In the genomic region with DNA sequence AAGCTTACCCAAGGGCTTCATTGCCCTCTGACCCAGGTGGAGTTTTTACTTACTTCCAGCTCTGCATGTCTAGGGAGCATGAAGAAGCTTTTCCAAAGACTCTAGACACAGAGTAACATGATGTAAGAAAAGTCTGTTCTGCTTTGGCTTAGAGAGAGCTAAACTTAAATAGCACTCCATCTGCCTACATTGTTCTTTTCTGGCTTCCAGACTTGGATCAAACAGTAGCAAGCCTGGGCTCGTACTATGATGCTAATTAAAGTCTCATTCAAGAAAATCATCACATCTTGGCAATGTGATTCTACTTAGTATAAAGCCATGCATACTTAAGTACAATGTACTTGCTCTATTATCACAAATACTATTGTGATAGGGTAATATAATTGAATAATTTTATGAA, we compare ENCODE assay signal across 18 cellular contexts.
DNase-seq lines count a peak whose midpoint lies in the region; ATAC-seq and TF ChIP-seq lines count a peak whose summit lies in the region.
"Had no signal": no experiment of that assay in that cellular context is flagged by ENCODE, and none has a peak within 500 bp of the region (broad histone marks: within the 10 kb centered on the region; RNA-seq: fewer than 3 reads in every experiment).

No MANE protein-coding gene starts in this region.

- TF ChIP-seq POLR2A in esophagus squamous epithelium (IDR thresholded peaks at IDR 0.05) (no peak), testis (IDR thresholded peaks at IDR 0.05) (no peak)

- H3K9me3 Mint-ChIP-seq in WTC11 (peaks cover 6% of the 10 kb centered on the region), endothelial cell (ENCODE audit: unreplicated experiment) (no peaks in the 10 kb centered on the region)

- H3K4me1 ChIP-seq in esophagus squamous epithelium (peaks cover 0 to 11% (median 0%) of the 10 kb centered on the region in 3 donors), testis (peaks cover 4% of the 10 kb centered on the region)
- H3K4me1 ChIP-seq: BLaER1 treated with 17β-estradiol and CSF1 and Interleukin-3, amounts not matched to agents 10 nM and 100 nM; Peyer's patch had no signal

- CTCF ChIA-PET in WTC11 (lab: Charles Lee): interaction anchor here (1.1 to 1.6 kb wide), 3 partner anchors 9 to 228 kb away, joined by 4 to 5 read pairs (median 5); no protein-coding TSS in a partner anchor

- H3K27ac Mint-ChIP-seq in WTC11 (no peak overlapping the region), endothelial cell (ENCODE audit: unreplicated experiment) (no peak overlapping the region)

- peaks cover 14% of the 10 kb centered on the region for H3K36me3 Mint-ChIP-seq in WTC11
- peaks cover 50% of the 10 kb centered on the region for H3K36me3 Mint-ChIP-seq in endothelial cell (ENCODE audit: low read depth, unreplicated experiment)

- no peaks in the 10 kb centered on the region for H3K9me3 ChIP-seq in esophagus squamous epithelium
- no peaks in the 10 kb centered on the region for H3K9me3 ChIP-seq in testis
- H3K9me3 ChIP-seq: BLaER1 treated with 17β-estradiol and CSF1 and Interleukin-3, amounts not matched to agents 10 nM and 100 nM; Peyer's patch had no signal

- DNase-seq in NCI-H2171 treated with DMSO at 0.1 percent for 48 hours (lab: John Stamatoyannopoulos, UW): peak; percentile 9
- no peak for DNase-seq in NCI-H2171 (lab: John Stamatoyannopoulos, UW)
- no peak for DNase-seq in WTC11 (ENCODE audit: low spot score)
- peak; percentile 59 for DNase-seq in inferior parietal cortex (ENCODE audit: extremely low spot score)
- no peak for DNase-seq in endothelial cell (ENCODE audit: low spot score)
- no peak for DNase-seq in esophagus squamous epithelium (lab: John Stamatoyannopoulos, UW)
- DNase-seq in testis: no peak
- DNase-seq in T1000 (lab: John Stamatoyannopoulos, UW): no peak
- DNase-seq: 8988T, H9, Karpas-422, MM.1S, NCI-H1930, NCI-H226, Peyer's patch, SHP77 had no signal

- intact Hi-C loops in esophagus squamous epithelium (cut with DNase I) (no loop called here), testis (cut with DNase I; ENCODE audit: low total_unique reads) (no loop called here)

- 17 to 18% methylated on average over 1 of the region's 1 CpG for WGBS in esophagus squamous epithelium, 2 donors
- WGBS in testis, 2 donors: 55 to 67% methylated on average over 1 of the region's 1 CpG

- H3K4me1 Mint-ChIP-seq in WTC11: peaks cover 36% of the 10 kb centered on the region
- peaks cover 2% of the 10 kb centered on the region for H3K4me1 Mint-ChIP-seq in endothelial cell (ENCODE audit: unreplicated experiment)

- no peak for TF ChIP-seq CTCF in WTC11 (IDR thresholded peaks at IDR 0.05)
- TF ChIP-seq CTCF in endothelial cell (IDR thresholded peaks at IDR 0.05; ENCODE audit: unreplicated experiment): no peak
- TF ChIP-seq CTCF in esophagus squamous epithelium (IDR thresholded peaks at IDR 0.05): no peak
- no peak for TF ChIP-seq CTCF in testis (IDR thresholded peaks at IDR 0.05)

- no peak overlapping the region for H3K4me3 ChIP-seq in esophagus squamous epithelium
- H3K4me3 ChIP-seq in testis: no peak overlapping the region
- H3K4me3 ChIP-seq: BLaER1 treated with 17β-estradiol and CSF1 and Interleukin-3, amounts not matched to agents 10 nM and 100 nM; Peyer's patch had no signal

- H3K27me3 ChIP-seq in esophagus squamous epithelium: no peaks in the 10 kb centered on the region
- no peaks in the 10 kb centered on the region for H3K27me3 ChIP-seq in testis
- H3K27me3 ChIP-seq: BLaER1 treated with 17β-estradiol and CSF1 and Interleukin-3, amounts not matched to agents 10 nM and 100 nM; Peyer's patch had no signal

- H3K4me3 Mint-ChIP-seq in WTC11 (no peak overlapping the region), endothelial cell (ENCODE audit: unreplicated experiment) (no peak overlapping the region)
- H3K4me3 Mint-ChIP-seq: H9 had no signal

- H3K27me3 Mint-ChIP-seq in WTC11 (ENCODE audit: low read depth) (no peaks in the 10 kb centered on the region), endothelial cell (ENCODE audit: unreplicated experiment) (no peaks in the 10 kb centered on the region)

- H3K36me3 ChIP-seq in esophagus squamous epithelium (no peaks in the 10 kb centered on the region), testis (ENCODE audit: low read depth, missing control alignments) (no peaks in the 10 kb centered on the region)
- H3K36me3 ChIP-seq: BLaER1 treated with 17β-estradiol and CSF1 and Interleukin-3, amounts not matched to agents 10 nM and 100 nM; Peyer's patch had no signal

- peak; percentile 61; the same call in 1 of the 2 replicates for ATAC-seq in WTC11
- ATAC-seq: SK-N-SH treated with all-trans-retinoic acid at 6 μM for 48 hours had no signal

- H3K27ac ChIP-seq in esophagus squamous epithelium (no peak overlapping the region), testis (no peak overlapping the region)
- H3K27ac ChIP-seq: BLaER1 treated with 17β-estradiol and CSF1 and Interleukin-3, amounts not matched to agents 10 nM and 100 nM; Peyer's patch had no signal

- POLR2A ChIA-PET in WTC11 (lab: Charles Lee): no interaction called here

TF ChIP-seq in WTC11, 78 proteins besides CTCF, POLR2A, EP300 and RAD21:
- TF ChIP-seq, protein P1, sequence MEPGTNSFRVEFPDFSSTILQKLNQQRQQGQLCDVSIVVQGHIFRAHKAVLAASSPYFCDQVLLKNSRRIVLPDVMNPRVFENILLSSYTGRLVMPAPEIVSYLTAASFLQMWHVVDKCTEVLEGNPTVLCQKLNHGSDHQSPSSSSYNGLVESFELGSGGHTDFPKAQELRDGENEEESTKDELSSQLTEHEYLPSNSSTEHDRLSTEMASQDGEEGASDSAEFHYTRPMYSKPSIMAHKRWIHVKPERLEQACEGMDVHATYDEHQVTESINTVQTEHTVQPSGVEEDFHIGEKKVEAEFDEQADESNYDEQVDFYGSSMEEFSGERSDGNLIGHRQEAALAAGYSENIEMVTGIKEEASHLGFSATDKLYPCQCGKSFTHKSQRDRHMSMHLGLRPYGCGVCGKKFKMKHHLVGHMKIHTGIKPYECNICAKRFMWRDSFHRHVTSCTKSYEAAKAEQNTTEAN (CRISPR knock-in tag; IDR thresholded peaks at IDR 0.05): no peak
- TF ChIP-seq ETV6 (CRISPR knock-in tag; IDR thresholded peaks at IDR 0.05) (no peak), CREB1 (CRISPR knock-in tag; IDR thresholded peaks at IDR 0.05) (no peak)
- TF ChIP-seq, protein P2, sequence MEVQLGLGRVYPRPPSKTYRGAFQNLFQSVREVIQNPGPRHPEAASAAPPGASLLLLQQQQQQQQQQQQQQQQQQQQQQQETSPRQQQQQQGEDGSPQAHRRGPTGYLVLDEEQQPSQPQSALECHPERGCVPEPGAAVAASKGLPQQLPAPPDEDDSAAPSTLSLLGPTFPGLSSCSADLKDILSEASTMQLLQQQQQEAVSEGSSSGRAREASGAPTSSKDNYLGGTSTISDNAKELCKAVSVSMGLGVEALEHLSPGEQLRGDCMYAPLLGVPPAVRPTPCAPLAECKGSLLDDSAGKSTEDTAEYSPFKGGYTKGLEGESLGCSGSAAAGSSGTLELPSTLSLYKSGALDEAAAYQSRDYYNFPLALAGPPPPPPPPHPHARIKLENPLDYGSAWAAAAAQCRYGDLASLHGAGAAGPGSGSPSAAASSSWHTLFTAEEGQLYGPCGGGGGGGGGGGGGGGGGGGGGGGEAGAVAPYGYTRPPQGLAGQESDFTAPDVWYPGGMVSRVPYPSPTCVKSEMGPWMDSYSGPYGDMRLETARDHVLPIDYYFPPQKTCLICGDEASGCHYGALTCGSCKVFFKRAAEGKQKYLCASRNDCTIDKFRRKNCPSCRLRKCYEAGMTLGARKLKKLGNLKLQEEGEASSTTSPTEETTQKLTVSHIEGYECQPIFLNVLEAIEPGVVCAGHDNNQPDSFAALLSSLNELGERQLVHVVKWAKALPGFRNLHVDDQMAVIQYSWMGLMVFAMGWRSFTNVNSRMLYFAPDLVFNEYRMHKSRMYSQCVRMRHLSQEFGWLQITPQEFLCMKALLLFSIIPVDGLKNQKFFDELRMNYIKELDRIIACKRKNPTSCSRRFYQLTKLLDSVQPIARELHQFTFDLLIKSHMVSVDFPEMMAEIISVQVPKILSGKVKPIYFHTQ (CRISPR knock-in tag; IDR thresholded peaks at IDR 0.05): no peak

Comparison
In these comparisons a context has a peak if more than half of its experiments do, and no peak if none do; other contexts are left out.
1. DNase-seq: peak in NCI-H2171 treated with DMSO at 0.1 percent for 48 hours (single experiment) and inferior parietal cortex (single experiment); none in NCI-H2171 (single experiment), WTC11 (single experiment), endothelial cell (single experiment), esophagus squamous epithelium (single experiment), testis (single experiment) and T1000 (single experiment).